In the genomic region with DNA sequence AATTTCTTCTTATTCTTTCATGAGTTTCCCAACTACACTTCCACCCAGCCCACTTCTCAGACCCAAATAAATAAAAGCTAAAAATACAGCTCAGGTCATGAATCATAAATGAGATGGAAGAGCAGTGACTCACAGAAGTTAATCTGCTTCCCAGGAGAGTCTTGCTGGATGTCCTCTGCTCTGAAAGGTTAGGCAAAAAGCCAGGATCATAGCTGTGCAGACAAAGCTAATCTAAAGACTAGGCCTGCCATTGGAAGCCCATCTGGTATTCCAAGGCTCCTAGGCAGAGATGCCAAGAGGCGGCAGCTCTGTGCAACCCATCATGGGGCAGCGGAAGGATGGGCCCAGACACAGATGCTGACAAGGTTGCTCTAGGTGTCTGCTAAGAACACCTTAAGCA, we compare ENCODE assay signal across 13 cellular contexts. TPM values are rescaled to one million over a fixed set of nuclear protein-coding genes. Genes with fewer than 3 reads are reported as not detected.
DNase-seq lines count a peak whose midpoint lies in the region; ATAC-seq and TF ChIP-seq lines count a peak whose summit lies in the region.
"Had no signal": no experiment of that assay in that cellular context is flagged by ENCODE, and none has a peak within 500 bp of the region (broad histone marks: within the 10 kb centered on the region; RNA-seq: fewer than 3 reads in every experiment).

No MANE protein-coding gene starts in this region.

- H3K4me1 ChIP-seq in HCT116 (ENCODE audit: control insufficient read depth in 1 of 2, insufficient read depth in 2 of 2, low read length in 2 of 2) (peaks cover 0 to 23% of the 10 kb centered on the region in 2 experiments; a peak in 2 of 4 replicates), SJCRH30 (no peaks in the 10 kb centered on the region)

- no peaks in the 10 kb centered on the region for H3K36me3 ChIP-seq in HCT116 (ENCODE audit: control insufficient read depth in 1 of 2, insufficient read depth in 2 of 2, low read length in 2 of 2)
- no peaks in the 10 kb centered on the region for H3K36me3 ChIP-seq in SJCRH30

- peak; percentile 92 for DNase-seq in AG09309 (ENCODE audit: low read depth)
- DNase-seq in HCT116 (ENCODE audit: low read depth, low spot score) = no peak
- DNase-seq in activated T-helper 1 cell treated with anti-CD3 and anti-CD28 coated beads, Interleukin-12 subunit alpha, Interleukin-12 subunit beta, Interleukin-2, Interleukin-4 antibody, amounts not matched to agents 30 ng/mL and 10 ng/mL and 1 ng/mL, durations not matched to agents 14 hours and 24 hours and 36 hours (ENCODE audit: low spot score) = no peak
- DNase-seq in glomerular visceral epithelial cell (ENCODE audit: extremely low spot score) = peak; percentile 78
- DNase-seq in SJCRH30 = no peak
- DNase-seq in activated CD8-positive, alpha-beta memory T cell treated with anti-CD3 and anti-CD28 coated beads for 24 hours = no peak
- no peak for DNase-seq in NCI-H1105 (lab: John Stamatoyannopoulos, UW)
- DNase-seq in activated T-cell treated with anti-CD3 and anti-CD28 coated beads, Interleukin-2, amount 50 U/mL, for 48 hours = no peak
- DNase-seq: activated CD4-positive, alpha-beta T cell treated with anti-CD3 and anti-CD28 coated beads, Interleukin-2, amount 50 U/mL, for 1 hour; DND-41; NCI-H1694 treated with DMSO at 0.1 percent for 48 hours; stimulated activated CD4-positive, alpha-beta T cell treated with anti-CD3 and anti-CD28 coated beads, Interleukin-12 subunit alpha, Interleukin-12 subunit beta, amount 100 ng/mL, for 4 hours; stimulated activated naive CD4-positive, alpha-beta T cell treated with Interleukin-2 at 50 U/mL for 16 hours had no signal

- H3K9ac ChIP-seq in HCT116 (ENCODE audit: low read length) = no peak overlapping the region

- ATAC-seq in HCT116 = no peak

- CTCF ChIA-PET in HCT116 (lab: Charles Lee) = interaction anchor here (0.8 kb wide), 2 partner anchors 26 to 36 kb away, joined by 3 read pairs; no protein-coding TSS in a partner anchor

- intact Hi-C loops in HCT116 (cut with micrococcal nuclease) = no loop called here
- intact Hi-C loops in activated T-helper 1 cell treated with anti-CD3 and anti-CD28 coated beads, Interleukin-12 subunit alpha, Interleukin-12 subunit beta, Interleukin-2, Interleukin-4 antibody, amounts not matched to agents 30 ng/mL and 10 ng/mL and 1 ng/mL, durations not matched to agents 14 hours and 24 hours and 36 hours (cut with micrococcal nuclease) = loop anchor here (1.0 kb wide), 1 partner anchor 10 kb away; no protein-coding TSS in a partner anchor

- no peak overlapping the region for H2AFZ ChIP-seq in HCT116 (ENCODE audit: low read depth, low read length, poor library complexity, severe bottlenecking)

- H3K27ac Mint-ChIP-seq in activated T-helper 1 cell treated with anti-CD3 and anti-CD28 coated beads, Interleukin-12 subunit alpha, Interleukin-12 subunit beta, Interleukin-2, Interleukin-4 antibody, amounts not matched to agents 30 ng/mL and 10 ng/mL and 1 ng/mL, durations not matched to agents 14 hours and 24 hours and 36 hours = peak overlapping the region; percentile 28

- TF ChIP-seq CTCF in AG09309 (IDR thresholded peaks at IDR 0.05; ENCODE audit: control insufficient read depth, insufficient read depth, low read depth, low read length, missing control alignments) (no peak), HCT116 (IDR thresholded peaks at IDR 0.05 in 2 of 3, conservative IDR thresholded peaks at IDR 0.05 in 1 of 3; ENCODE audit: borderline replicate concordance in 1 of 3, insufficient read depth in 1 of 3, low read depth in 2 of 3, low read length in 2 of 3) (no peak)

- no peak overlapping the region for H3K4me3 Mint-ChIP-seq in activated T-helper 1 cell treated with anti-CD3 and anti-CD28 coated beads, Interleukin-12 subunit alpha, Interleukin-12 subunit beta, Interleukin-2, Interleukin-4 antibody, amounts not matched to agents 30 ng/mL and 10 ng/mL and 1 ng/mL, durations not matched to agents 14 hours and 24 hours and 36 hours

- no peak for TF ChIP-seq RAD21 in HCT116 (IDR thresholded peaks at IDR 0.05; ENCODE audit: low read depth)

- no peaks in the 10 kb centered on the region for H4K20me1 ChIP-seq in HCT116 (ENCODE audit: insufficient read depth)

- H3K27ac ChIP-seq in HCT116 (ENCODE audit: low read depth, low read length) = no peak overlapping the region
- H3K27ac ChIP-seq in SJCRH30 = no peak overlapping the region

- H3K9me3 ChIP-seq in HCT116 (ENCODE audit: control insufficient read depth in 1 of 2, insufficient read depth in 1 of 2, low read depth in 1 of 2, low read length in 2 of 2) (no peaks in the 10 kb centered on the region), SJCRH30 (replicated peaks) (no peaks in the 10 kb centered on the region)

- no peaks in the 10 kb centered on the region for H3K27me3 Mint-ChIP-seq in activated T-helper 1 cell treated with anti-CD3 and anti-CD28 coated beads, Interleukin-12 subunit alpha, Interleukin-12 subunit beta, Interleukin-2, Interleukin-4 antibody, amounts not matched to agents 30 ng/mL and 10 ng/mL and 1 ng/mL, durations not matched to agents 14 hours and 24 hours and 36 hours (ENCODE audit: insufficient read depth)

- no peaks in the 10 kb centered on the region for H3K79me2 ChIP-seq in HCT116 (ENCODE audit: insufficient read depth, low read length)

- POLR2A ChIA-PET in HCT116 (lab: Charles Lee) = interaction anchor here (1.0 to 1.1 kb wide), 2 partner anchors 14 to 15 kb away, joined by 3 to 7 read pairs; no protein-coding TSS in a partner anchor

- H3K9me2 ChIP-seq in HCT116 (ENCODE audit: insufficient read depth) = no peaks in the 10 kb centered on the region

- peaks cover 8% of the 10 kb centered on the region for H3K9me3 Mint-ChIP-seq in activated T-helper 1 cell treated with anti-CD3 and anti-CD28 coated beads, Interleukin-12 subunit alpha, Interleukin-12 subunit beta, Interleukin-2, Interleukin-4 antibody, amounts not matched to agents 30 ng/mL and 10 ng/mL and 1 ng/mL, durations not matched to agents 14 hours and 24 hours and 36 hours

- H3K36me3 Mint-ChIP-seq in activated T-helper 1 cell treated with anti-CD3 and anti-CD28 coated beads, Interleukin-12 subunit alpha, Interleukin-12 subunit beta, Interleukin-2, Interleukin-4 antibody, amounts not matched to agents 30 ng/mL and 10 ng/mL and 1 ng/mL, durations not matched to agents 14 hours and 24 hours and 36 hours (ENCODE audit: low read depth) = peaks cover 14% of the 10 kb centered on the region

- H3K4me1 Mint-ChIP-seq in activated T-helper 1 cell treated with anti-CD3 and anti-CD28 coated beads, Interleukin-12 subunit alpha, Interleukin-12 subunit beta, Interleukin-2, Interleukin-4 antibody, amounts not matched to agents 30 ng/mL and 10 ng/mL and 1 ng/mL, durations not matched to agents 14 hours and 24 hours and 36 hours (ENCODE audit: low read depth) = peaks cover 49% of the 10 kb centered on the region

- BruUV-seq in HCT116 (replicated peaks; lab: Mats Ljungman, UMichigan) = no TSS peak

- H3K4me2 ChIP-seq in HCT116 (ENCODE audit: low read length) = peak overlapping the region; percentile 54

- no peak overlapping the region for H3K4me3 ChIP-seq in AG09309 (ENCODE audit: control insufficient read depth, low read depth, low read length)
- H3K4me3 ChIP-seq in HCT116 (replicated peaks in 1 of 2; ENCODE audit: low read depth in 1 of 2, low read length in 2 of 2) = no peak overlapping the region; a peak in 1 of 4 replicates
- H3K4me3 ChIP-seq in SJCRH30 = no peak overlapping the region

- no peak for TF ChIP-seq POLR2A in HCT116 (IDR thresholded peaks at IDR 0.05; ENCODE audit: borderline replicate concordance, extremely low read depth, insufficient read depth, insufficient read length)

- RAD21 ChIA-PET in HCT116 (lab: Charles Lee; ENCODE audit: low non-redundant PET in 1 of 2, low total read pairs in 2 of 2, uncharacterized antibody in 2 of 2, unreplicated experiment in 2 of 2) = no interaction called here

- H3K27me3 ChIP-seq in HCT116 (ENCODE audit: insufficient read depth, low read length) (no peaks in the 10 kb centered on the region), SJCRH30 (no peaks in the 10 kb centered on the region)

TF ChIP-seq in HCT116, 20 proteins besides CTCF, POLR2A, EP300 and RAD21 (continues in another document):
- peak; percentile 26; the same call in 1 of the 2 replicates for TF ChIP-seq SP1 (IDR thresholded peaks at IDR 0.05; ENCODE audit: low read depth)
- no peak for TF ChIP-seq EZH2phosphoT487 (IDR thresholded peaks at IDR 0.05; ENCODE audit: borderline replicate concordance)
- peak; percentile 39; the same call in 1 of the 2 replicates for TF ChIP-seq JUND (IDR thresholded peaks at IDR 0.05)
- no peak for TF ChIP-seq SIN3A (IDR thresholded peaks at IDR 0.05; ENCODE audit: low read depth)
- TF ChIP-seq, protein P1, sequence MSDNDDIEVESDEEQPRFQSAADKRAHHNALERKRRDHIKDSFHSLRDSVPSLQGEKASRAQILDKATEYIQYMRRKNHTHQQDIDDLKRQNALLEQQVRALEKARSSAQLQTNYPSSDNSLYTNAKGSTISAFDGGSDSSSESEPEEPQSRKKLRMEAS (IDR thresholded peaks at IDR 0.05) = no peak
- TF ChIP-seq EGR1 (IDR thresholded peaks at IDR 0.05; ENCODE audit: low read depth) = no peak
- no peak for TF ChIP-seq ELF1 (IDR thresholded peaks at IDR 0.05; ENCODE audit: borderline replicate concordance, low read depth)
- TF ChIP-seq TCF7L2 (IDR thresholded peaks at IDR 0.05; ENCODE audit: borderline replicate concordance, extremely low read depth, insufficient read depth, insufficient read length) = no peak

RNA-seq across cellular contexts. Expression of a gene that starts 24.0 kb away (rescaled TPM):
- total RNA-seq in HCT116 (2021; ENCODE audit: unreplicated experiment) = 0.44 TPM
- 0.52 and 0.77 TPM in 2 replicates for polyA plus RNA-seq in HCT116 (2012)
- total RNA-seq in activated T-helper 1 cell treated with anti-CD3 and anti-CD28 coated beads, Interleukin-12 subunit alpha, Interleukin-12 subunit beta, Interleukin-2, Interleukin-4 antibody, amounts not matched to agents 30 ng/mL and 10 ng/mL and 1 ng/mL, durations not matched to agents 14 hours and 24 hours and 36 hours = 25.7 and 26.4 TPM in 2 replicates
- total RNA-seq in SJCRH30 (2014; rRNA removed; shearing (Covaris generic)) = 1.2 and 1.8 TPM in 2 replicates

Comparison
In these comparisons a context has a peak if more than half of its experiments do, and no peak if none do; other contexts are left out.
1. DNase-seq: peak in AG09309 (single experiment) and glomerular visceral epithelial cell (single experiment); none in HCT116 (single experiment), activated T-helper 1 cell treated with anti-CD3 and anti-CD28 coated beads, Interleukin-12 subunit alpha, Interleukin-12 subunit beta, Interleukin-2, Interleukin-4 antibody, amounts not matched to agents 30 ng/mL and 10 ng/mL and 1 ng/mL, durations not matched to agents 14 hours and 24 hours and 36 hours (single experiment), SJCRH30 (0 of 2), activated CD8-positive, alpha-beta memory T cell treated with anti-CD3 and anti-CD28 coated beads for 24 hours (single experiment), NCI-H1105 (single experiment) and activated T-cell treated with anti-CD3 and anti-CD28 coated beads, Interleukin-2, amount 50 U/mL, for 48 hours (0 of 2).